In the genomic region with DNA sequence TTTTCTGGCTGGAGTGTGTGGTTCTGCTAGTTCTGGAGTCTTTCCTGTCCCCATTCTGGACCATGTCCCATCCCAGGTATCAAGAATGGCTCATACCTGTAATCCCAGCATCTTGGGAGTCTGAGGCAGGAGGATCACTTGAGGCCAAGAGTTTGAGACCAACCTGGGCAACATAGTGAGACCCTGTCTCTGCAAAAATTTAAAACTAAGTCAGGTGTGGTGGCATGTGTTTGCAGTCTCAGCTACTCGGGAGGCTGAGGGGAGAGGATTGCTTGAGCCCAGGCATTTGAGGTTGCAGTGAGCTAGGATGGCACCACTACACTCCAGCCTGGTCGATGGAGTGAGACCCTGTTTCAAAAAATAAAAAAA, we compare ENCODE assay signal across 2 cellular contexts.
TF ChIP-seq lines count a peak whose summit lies in the region.

No MANE protein-coding gene starts in this region.

TF ChIP-seq in SK-N-SH, 30 proteins besides CTCF, POLR2A, EP300 and RAD21 (continued from another document):
- TF ChIP-seq NRF1 (IDR thresholded peaks at IDR 0.05; ENCODE audit: low read depth, low read length), result no peak
- no peak for TF ChIP-seq SMC3 (IDR thresholded peaks at IDR 0.05; ENCODE audit: low read depth, low read length)
- no peak for TF ChIP-seq POLR2AphosphoS5 (IDR thresholded peaks at IDR 0.05; ENCODE audit: low read depth, low read length)
- no peak for TF ChIP-seq RXRA (IDR thresholded peaks at IDR 0.05; ENCODE audit: borderline replicate concordance, low read depth)
- TF ChIP-seq, protein P1, sequence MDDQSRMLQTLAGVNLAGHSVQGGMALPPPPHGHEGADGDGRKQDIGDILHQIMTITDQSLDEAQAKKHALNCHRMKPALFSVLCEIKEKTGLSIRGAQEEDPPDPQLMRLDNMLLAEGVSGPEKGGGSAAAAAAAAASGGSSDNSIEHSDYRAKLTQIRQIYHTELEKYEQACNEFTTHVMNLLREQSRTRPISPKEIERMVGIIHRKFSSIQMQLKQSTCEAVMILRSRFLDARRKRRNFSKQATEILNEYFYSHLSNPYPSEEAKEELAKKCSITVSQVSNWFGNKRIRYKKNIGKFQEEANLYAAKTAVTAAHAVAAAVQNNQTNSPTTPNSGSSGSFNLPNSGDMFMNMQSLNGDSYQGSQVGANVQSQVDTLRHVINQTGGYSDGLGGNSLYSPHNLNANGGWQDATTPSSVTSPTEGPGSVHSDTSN (IDR thresholded peaks at IDR 0.05), result no peak
- no peak for TF ChIP-seq CHD2 (IDR thresholded peaks at IDR 0.05; ENCODE audit: low read length, partially characterized antibody)
- no peak for TF ChIP-seq FOXM1 (IDR thresholded peaks at IDR 0.05; ENCODE audit: low read depth)
- TF ChIP-seq YY1 (IDR thresholded peaks at IDR 0.05; ENCODE audit: low read depth), result no peak
- TF ChIP-seq RCOR1 (IDR thresholded peaks at IDR 0.05; ENCODE audit: low read length), result no peak
- TF ChIP-seq, protein P2, sequence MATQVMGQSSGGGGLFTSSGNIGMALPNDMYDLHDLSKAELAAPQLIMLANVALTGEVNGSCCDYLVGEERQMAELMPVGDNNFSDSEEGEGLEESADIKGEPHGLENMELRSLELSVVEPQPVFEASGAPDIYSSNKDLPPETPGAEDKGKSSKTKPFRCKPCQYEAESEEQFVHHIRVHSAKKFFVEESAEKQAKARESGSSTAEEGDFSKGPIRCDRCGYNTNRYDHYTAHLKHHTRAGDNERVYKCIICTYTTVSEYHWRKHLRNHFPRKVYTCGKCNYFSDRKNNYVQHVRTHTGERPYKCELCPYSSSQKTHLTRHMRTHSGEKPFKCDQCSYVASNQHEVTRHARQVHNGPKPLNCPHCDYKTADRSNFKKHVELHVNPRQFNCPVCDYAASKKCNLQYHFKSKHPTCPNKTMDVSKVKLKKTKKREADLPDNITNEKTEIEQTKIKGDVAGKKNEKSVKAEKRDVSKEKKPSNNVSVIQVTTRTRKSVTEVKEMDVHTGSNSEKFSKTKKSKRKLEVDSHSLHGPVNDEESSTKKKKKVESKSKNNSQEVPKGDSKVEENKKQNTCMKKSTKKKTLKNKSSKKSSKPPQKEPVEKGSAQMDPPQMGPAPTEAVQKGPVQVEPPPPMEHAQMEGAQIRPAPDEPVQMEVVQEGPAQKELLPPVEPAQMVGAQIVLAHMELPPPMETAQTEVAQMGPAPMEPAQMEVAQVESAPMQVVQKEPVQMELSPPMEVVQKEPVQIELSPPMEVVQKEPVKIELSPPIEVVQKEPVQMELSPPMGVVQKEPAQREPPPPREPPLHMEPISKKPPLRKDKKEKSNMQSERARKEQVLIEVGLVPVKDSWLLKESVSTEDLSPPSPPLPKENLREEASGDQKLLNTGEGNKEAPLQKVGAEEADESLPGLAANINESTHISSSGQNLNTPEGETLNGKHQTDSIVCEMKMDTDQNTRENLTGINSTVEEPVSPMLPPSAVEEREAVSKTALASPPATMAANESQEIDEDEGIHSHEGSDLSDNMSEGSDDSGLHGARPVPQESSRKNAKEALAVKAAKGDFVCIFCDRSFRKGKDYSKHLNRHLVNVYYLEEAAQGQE (IDR thresholded peaks at IDR 0.05; ENCODE audit: low read depth, low read length), result no peak

TF ChIP-seq in SK-N-SH treated with all-trans-retinoic acid at 6 μM for 48 hours, 23 proteins besides CTCF, POLR2A, EP300 and RAD21 (continued from another document):
- TF ChIP-seq, protein P3, sequence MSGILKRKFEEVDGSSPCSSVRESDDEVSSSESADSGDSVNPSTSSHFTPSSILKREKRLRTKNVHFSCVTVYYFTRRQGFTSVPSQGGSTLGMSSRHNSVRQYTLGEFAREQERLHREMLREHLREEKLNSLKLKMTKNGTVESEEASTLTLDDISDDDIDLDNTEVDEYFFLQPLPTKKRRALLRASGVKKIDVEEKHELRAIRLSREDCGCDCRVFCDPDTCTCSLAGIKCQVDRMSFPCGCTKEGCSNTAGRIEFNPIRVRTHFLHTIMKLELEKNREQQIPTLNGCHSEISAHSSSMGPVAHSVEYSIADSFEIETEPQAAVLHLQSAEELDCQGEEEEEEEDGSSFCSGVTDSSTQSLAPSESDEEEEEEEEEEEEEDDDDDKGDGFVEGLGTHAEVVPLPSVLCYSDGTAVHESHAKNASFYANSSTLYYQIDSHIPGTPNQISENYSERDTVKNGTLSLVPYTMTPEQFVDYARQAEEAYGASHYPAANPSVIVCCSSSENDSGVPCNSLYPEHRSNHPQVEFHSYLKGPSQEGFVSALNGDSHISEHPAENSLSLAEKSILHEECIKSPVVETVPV (CRISPR knock-in tag; IDR thresholded peaks at IDR 0.05), result no peak
- TF ChIP-seq ESRRG (CRISPR knock-in tag; IDR thresholded peaks at IDR 0.05) (no peak), CSDC2 (CRISPR knock-in tag; IDR thresholded peaks at IDR 0.05) (no peak), TOX (CRISPR knock-in tag; IDR thresholded peaks at IDR 0.05; ENCODE audit: borderline replicate concordance) (no peak), ZC3H10 (CRISPR knock-in tag; IDR thresholded peaks at IDR 0.05) (no peak), BACH2 (CRISPR knock-in tag; IDR thresholded peaks at IDR 0.05; ENCODE audit: borderline replicate concordance) (no peak), PPARA (CRISPR knock-in tag; IDR thresholded peaks at IDR 0.05; ENCODE audit: borderline replicate concordance) (no peak), OSR1 (CRISPR knock-in tag; IDR thresholded peaks at IDR 0.05) (no peak), GLIS3 (CRISPR knock-in tag; IDR thresholded peaks at IDR 0.05) (no peak)
- TF ChIP-seq, protein P4, sequence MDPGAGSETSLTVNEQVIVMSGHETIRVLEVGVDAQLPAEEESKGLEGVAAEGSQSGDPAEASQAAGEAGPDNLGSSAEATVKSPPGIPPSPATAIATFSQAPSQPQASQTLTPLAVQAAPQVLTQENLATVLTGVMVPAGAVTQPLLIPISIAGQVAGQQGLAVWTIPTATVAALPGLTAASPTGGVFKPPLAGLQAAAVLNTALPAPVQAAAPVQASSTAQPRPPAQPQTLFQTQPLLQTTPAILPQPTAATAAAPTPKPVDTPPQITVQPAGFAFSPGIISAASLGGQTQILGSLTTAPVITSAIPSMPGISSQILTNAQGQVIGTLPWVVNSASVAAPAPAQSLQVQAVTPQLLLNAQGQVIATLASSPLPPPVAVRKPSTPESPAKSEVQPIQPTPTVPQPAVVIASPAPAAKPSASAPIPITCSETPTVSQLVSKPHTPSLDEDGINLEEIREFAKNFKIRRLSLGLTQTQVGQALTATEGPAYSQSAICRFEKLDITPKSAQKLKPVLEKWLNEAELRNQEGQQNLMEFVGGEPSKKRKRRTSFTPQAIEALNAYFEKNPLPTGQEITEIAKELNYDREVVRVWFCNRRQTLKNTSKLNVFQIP (CRISPR knock-in tag; IDR thresholded peaks at IDR 0.05; ENCODE audit: borderline replicate concordance, low read depth), result no peak
- TF ChIP-seq, protein P5, sequence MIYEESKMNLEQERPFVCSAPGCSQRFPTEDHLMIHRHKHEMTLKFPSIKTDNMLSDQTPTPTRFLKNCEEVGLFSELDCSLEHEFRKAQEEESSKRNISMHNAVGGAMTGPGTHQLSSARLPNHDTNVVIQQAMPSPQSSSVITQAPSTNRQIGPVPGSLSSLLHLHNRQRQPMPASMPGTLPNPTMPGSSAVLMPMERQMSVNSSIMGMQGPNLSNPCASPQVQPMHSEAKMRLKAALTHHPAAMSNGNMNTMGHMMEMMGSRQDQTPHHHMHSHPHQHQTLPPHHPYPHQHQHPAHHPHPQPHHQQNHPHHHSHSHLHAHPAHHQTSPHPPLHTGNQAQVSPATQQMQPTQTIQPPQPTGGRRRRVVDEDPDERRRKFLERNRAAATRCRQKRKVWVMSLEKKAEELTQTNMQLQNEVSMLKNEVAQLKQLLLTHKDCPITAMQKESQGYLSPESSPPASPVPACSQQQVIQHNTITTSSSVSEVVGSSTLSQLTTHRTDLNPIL (CRISPR knock-in tag; IDR thresholded peaks at IDR 0.05; ENCODE audit: low read depth), result no peak
